34 cellular contexts compared by ENCODE assay signal in the genomic region with DNA sequence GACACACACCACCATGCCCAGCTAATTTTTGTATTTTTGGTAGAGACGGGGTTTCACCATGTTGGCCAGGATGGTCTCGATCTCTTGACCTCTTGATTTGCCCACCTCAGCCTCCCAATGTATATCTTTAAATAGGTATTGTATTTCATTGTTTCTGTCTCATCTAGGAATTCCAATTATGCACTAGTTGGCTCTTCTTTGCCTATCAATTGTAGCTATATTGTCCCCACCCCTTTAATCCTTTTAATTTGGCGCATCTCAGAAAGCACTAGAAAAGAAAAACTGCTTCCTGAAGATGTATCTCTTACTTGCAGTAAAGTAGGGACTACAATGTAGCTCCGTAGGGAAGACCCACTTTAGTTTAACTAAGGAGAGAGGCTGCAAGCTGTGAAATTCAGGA.
"Had no signal": no experiment of that assay in that cellular context is flagged by ENCODE, and none has a peak within 500 bp of the region (broad histone marks: within the 10 kb centered on the region; RNA-seq: fewer than 3 reads in every experiment).

No MANE protein-coding gene starts in this region.

- DNase-seq: Karpas-422, Kasumi-1, MG63, MM.1S, MV-4-11, NCI-H1048, NCI-H1092, NCI-H1092 treated with DMSO at 0.1 percent for 48 hours, NCI-H1105, NCI-H1105 treated with DMSO at 0.1 percent for 48 hours, NCI-H1417, NCI-H1417 treated with DMSO at 0.1 percent for 48 hours, NCI-H1436, NCI-H1436 treated with DMSO at 0.1 percent for 48 hours, NCI-H146, NCI-H1694, NCI-H1694 treated with DMSO at 0.1 percent for 48 hours, NCI-H187, NCI-H187 treated with DMSO at 0.1 percent for 48 hours, NCI-H1930, NCI-H2029, NCI-H2029 treated with DMSO at 0.1 percent for 48 hours, NCI-H2081, NCI-H2081 treated with DMSO at 0.1 percent for 48 hours, NCI-H2107, NCI-H2171, NCI-H2171 treated with DMSO at 0.1 percent for 48 hours, NCI-H2227 treated with DMSO at 0.1 percent for 48 hours, NCI-H226, NCI-H345, NCI-H446, NCI-H446 treated with DMSO at 0.1 percent for 48 hours, NCI-H510A had no signal

- H3K4me3 ChIP-seq: MG63 had no signal

- H3K27me3 ChIP-seq: MG63 had no signal

- H3K27ac ChIP-seq: KMS-11 had no signal

- H3K9me3 ChIP-seq: MG63 had no signal

- H3K36me3 ChIP-seq: MG63 had no signal
